21 cellular contexts compared by ENCODE assay signal in the genomic region with DNA sequence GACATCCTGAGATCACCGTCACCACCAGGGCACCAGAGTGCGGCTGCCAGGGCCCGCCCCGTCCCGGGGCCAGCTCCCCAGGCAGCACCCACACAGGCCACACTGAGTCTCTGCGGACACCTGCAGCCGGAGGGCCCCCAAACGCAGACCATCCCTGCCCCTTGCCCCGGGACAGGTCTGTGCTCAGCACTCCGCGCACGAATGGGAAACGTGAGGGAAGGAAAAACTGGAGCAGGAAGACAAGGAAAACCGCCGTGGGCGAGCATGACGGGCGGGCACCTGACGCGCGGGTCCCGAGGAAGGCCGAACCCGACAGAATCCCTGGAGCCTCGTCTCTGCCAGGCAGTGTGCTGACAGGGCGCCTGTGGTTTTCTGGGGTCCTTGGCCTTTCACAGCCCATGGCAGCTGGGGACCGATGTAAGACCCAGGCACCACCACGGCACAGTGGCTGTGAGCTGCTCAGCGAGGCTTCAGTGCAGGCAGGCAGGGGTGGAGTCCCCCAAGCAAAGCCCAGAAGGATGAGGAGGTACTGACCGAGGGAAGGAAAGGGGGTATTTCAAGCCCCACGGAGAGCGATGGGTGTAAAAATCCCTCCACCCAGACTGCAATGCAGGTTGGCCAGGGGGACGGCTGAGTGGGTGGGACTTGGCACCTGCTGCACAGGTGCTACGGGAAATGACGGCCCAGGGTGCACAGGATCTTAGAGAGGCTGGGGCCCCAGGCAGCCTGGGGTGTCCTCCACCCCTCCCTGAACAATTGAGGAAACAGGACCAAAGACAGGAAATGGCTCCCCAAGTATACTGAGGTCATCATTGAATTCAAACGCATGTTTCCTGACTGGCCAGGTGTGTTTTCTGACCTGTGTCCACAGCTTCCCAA. TPM values are rescaled to one million over a fixed set of nuclear protein-coding genes. Genes with fewer than 3 reads are reported as not detected.
DNase-seq lines count a peak whose midpoint lies in the region; ATAC-seq and TF ChIP-seq lines count a peak whose summit lies in the region.
"Had no signal": no experiment of that assay in that cellular context is flagged by ENCODE, and none has a peak within 500 bp of the region (broad histone marks: within the 10 kb centered on the region; RNA-seq: fewer than 3 reads in every experiment).

No MANE protein-coding gene starts in this region.

- no peaks in the 10 kb centered on the region for H3F3A ChIP-seq in neural progenitor cell (ENCODE audit: low read depth)

- H3K36me3 ChIP-seq in neural progenitor cell (no peaks in the 10 kb centered on the region), ascending aorta (peaks cover 51 to 74% of the 10 kb centered on the region in 2 donors)
- H3K36me3 ChIP-seq: HAP-1 had no signal

- H3K4me3 Mint-ChIP-seq in neural progenitor cell: no peak overlapping the region
- H3K4me3 Mint-ChIP-seq: activated naive CD8-positive, alpha-beta T cell treated with anti-CD3 and anti-CD28 coated beads, Interleukin-2, amount 50 U/mL, for 24 hours; CD8-positive, alpha-beta T cell; naive thymus-derived CD8-positive, alpha-beta T cell had no signal

- DNase-seq in left ventricle myocardium superior: no peak
- DNase-seq in Right ventricle myocardium inferior (ENCODE audit: missing footprints): no peak
- peak; percentile 43 for DNase-seq in ecto neural progenitor cell (ENCODE audit: low spot score)
- DNase-seq in neural progenitor cell (ENCODE audit: low spot score): no peak
- DNase-seq in ascending aorta (ENCODE audit: low spot score in 2 of 2): no peak
- DNase-seq in cerebellar cortex (ENCODE audit: low spot score): no peak
- no peak for DNase-seq in HPDE6-E6E7 (ENCODE audit: extremely low spot score)
- DNase-seq: activated naive CD8-positive, alpha-beta T cell treated with anti-CD3 and anti-CD28 coated beads, Interleukin-2, amount 50 U/mL, for 24 hours; glutamatergic neuron; MV-4-11; NCI-H1930; NCI-H446; NK-92 treated with Interleukin-12 subunit alpha and Interleukin-12 subunit beta, amount 100 ng/mL, for 24 hours; SIG-M5 had no signal

- no peaks in the 10 kb centered on the region for H3K27me3 Mint-ChIP-seq in neural progenitor cell (ENCODE audit: insufficient read depth, low read depth)
- H3K27me3 Mint-ChIP-seq: activated naive CD8-positive, alpha-beta T cell treated with anti-CD3 and anti-CD28 coated beads, Interleukin-2, amount 50 U/mL, for 24 hours had no signal

- H3K4me3 ChIP-seq in neural progenitor cell: no peak overlapping the region
- no peak overlapping the region for H3K4me3 ChIP-seq in ascending aorta
- H3K4me3 ChIP-seq: cardiac muscle cell, HAP-1, psoas muscle had no signal

- no peak overlapping the region for H3K9ac ChIP-seq in neural progenitor cell

- peaks cover 15% of the 10 kb centered on the region for H3K36me3 Mint-ChIP-seq in neural progenitor cell
- H3K36me3 Mint-ChIP-seq: CD8-positive, alpha-beta T cell; naive thymus-derived CD8-positive, alpha-beta T cell had no signal

- no peak overlapping the region for H3K4me2 ChIP-seq in neural progenitor cell

- no peaks in the 10 kb centered on the region for H3K79me2 ChIP-seq in neural progenitor cell (ENCODE audit: low read depth)

- TF ChIP-seq CTCF in neural progenitor cell (IDR thresholded peaks at IDR 0.05) (no peak), ascending aorta (IDR thresholded peaks at IDR 0.05) (no peak)

- no peak overlapping the region for H2AFZ ChIP-seq in neural progenitor cell (replicated peaks)

- peaks cover 34% of the 10 kb centered on the region for H4K20me1 ChIP-seq in neural progenitor cell (ENCODE audit: low read depth)

- no peaks in the 10 kb centered on the region for H3K9me3 Mint-ChIP-seq in neural progenitor cell
- H3K9me3 Mint-ChIP-seq: activated naive CD8-positive, alpha-beta T cell treated with anti-CD3 and anti-CD28 coated beads, Interleukin-2, amount 50 U/mL, for 24 hours; activated T-helper 2 cell treated with anti-CD3 and anti-CD28 coated beads, Interferon-gamma antibody, Interleukin-2, Interleukin-4, amounts not matched to agents 10 μg/mL and 5 μg/mL and 100 μg/mL, durations not matched to agents 14 hours and 24 hours and 36 hours; CD8-positive, alpha-beta T cell; naive thymus-derived CD8-positive, alpha-beta T cell had no signal

- peak overlapping the region; percentile 66 for H3K27ac Mint-ChIP-seq in neural progenitor cell
- H3K27ac Mint-ChIP-seq: activated naive CD8-positive, alpha-beta T cell treated with anti-CD3 and anti-CD28 coated beads, Interleukin-2, amount 50 U/mL, for 24 hours; activated T-helper 2 cell treated with anti-CD3 and anti-CD28 coated beads, Interferon-gamma antibody, Interleukin-2, Interleukin-4, amounts not matched to agents 10 μg/mL and 5 μg/mL and 100 μg/mL, durations not matched to agents 14 hours and 24 hours and 36 hours; CD8-positive, alpha-beta T cell; naive thymus-derived CD8-positive, alpha-beta T cell had no signal

- peaks cover 38% of the 10 kb centered on the region for H3K4me1 Mint-ChIP-seq in neural progenitor cell
- H3K4me1 Mint-ChIP-seq: activated naive CD8-positive, alpha-beta T cell treated with anti-CD3 and anti-CD28 coated beads, Interleukin-2, amount 50 U/mL, for 24 hours had no signal

- H3K9me3 ChIP-seq in neural progenitor cell (ENCODE audit: low read depth) (no peaks in the 10 kb centered on the region), ascending aorta (no peaks in the 10 kb centered on the region)
- H3K9me3 ChIP-seq: HAP-1, psoas muscle had no signal

- intact Hi-C loops in left ventricle myocardium superior (cut with micrococcal nuclease): no loop called here
- intact Hi-C loops in Right ventricle myocardium inferior (cut with DNase I): no loop called here
- intact Hi-C loops in ascending aorta (cut with DNase I): no loop called here

- ATAC-seq in left ventricle myocardium superior (peak; percentile 13), Right ventricle myocardium inferior (no peak), HG03571 (IDR thresholded peaks at IDR 0.05; ENCODE audit: unreplicated experiment) (no peak)
- ATAC-seq: activated naive CD8-positive, alpha-beta T cell treated with anti-CD3 and anti-CD28 coated beads, Interleukin-2, amount 50 U/mL, for 24 hours; CD8-positive, alpha-beta T cell; naive thymus-derived CD8-positive, alpha-beta T cell had no signal

- H3K4me1 ChIP-seq in neural progenitor cell (no peaks in the 10 kb centered on the region), ascending aorta (peaks cover 4% of the 10 kb centered on the region in 2 donors)
- H3K4me1 ChIP-seq: HAP-1 had no signal

- H3K27ac ChIP-seq in neural progenitor cell (no peak overlapping the region), ascending aorta (no peak overlapping the region)
- H3K27ac ChIP-seq: cardiac muscle cell had no signal

- H3K27me3 ChIP-seq in neural progenitor cell: no peaks in the 10 kb centered on the region
- H3K27me3 ChIP-seq in ascending aorta: no peaks in the 10 kb centered on the region
- H3K27me3 ChIP-seq: cardiac muscle cell had no signal

RNA-seq across cellular contexts. Expression of a gene that starts 59.0 kb away (rescaled TPM):
- total RNA-seq in left ventricle myocardium superior (18.5 TPM), Right ventricle myocardium inferior (19.7 TPM), neural progenitor cell (ENCODE audit: low replicate concordance) (118 and 128 TPM in 2 replicates), ascending aorta (188 TPM)
